ENCODE assay signal across 35 cellular contexts in the genomic region with DNA sequence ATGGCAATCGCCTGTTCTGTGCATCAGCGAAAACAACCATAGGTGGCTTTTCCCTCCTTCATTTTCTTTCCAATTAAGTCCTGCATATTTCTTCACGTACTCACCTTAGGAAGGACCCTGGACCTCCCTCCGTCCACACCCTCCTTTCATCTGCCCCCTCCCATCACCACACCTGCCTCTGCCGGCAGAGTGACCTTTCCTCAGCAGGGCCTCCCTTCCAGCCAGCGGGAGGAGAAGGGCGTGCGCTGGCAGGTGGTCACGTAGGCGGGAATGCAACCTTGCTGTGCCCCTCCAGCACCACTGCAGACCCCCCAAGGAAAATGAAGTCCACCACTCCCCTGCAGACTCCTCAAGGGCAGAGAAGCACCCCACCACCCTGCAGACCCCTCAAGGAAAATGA.
"Had no signal": no experiment of that assay in that cellular context is flagged by ENCODE, and none has a peak within 500 bp of the region (broad histone marks: within the 10 kb centered on the region; RNA-seq: fewer than 3 reads in every experiment).

No MANE protein-coding gene starts in this region.

- H3K27ac ChIP-seq: ascending aorta, cardiac muscle cell, Peyer's patch, VCaP had no signal

- H3K9me3 ChIP-seq: ascending aorta, MG63, Peyer's patch had no signal

- H3K4me1 ChIP-seq: ascending aorta, Peyer's patch had no signal

- H3K4me1 Mint-ChIP-seq: activated B cell treated with CpG ODN at 0.5 μM for 24 hours; activated naive CD8-positive, alpha-beta T cell treated with anti-CD3 and anti-CD28 coated beads for 36 hours; activated T-helper 17 cell treated with anti-CD3 and anti-CD28 coated beads, Interleukin-2, amount 50 U/mL, for 72 hours; central memory CD8-positive, alpha-beta T cell had no signal

- H3K4me3 ChIP-seq: ascending aorta, cardiac muscle cell, MG63, Peyer's patch had no signal

- H3K36me3 ChIP-seq: ascending aorta, cardiac muscle cell, MG63, Peyer's patch had no signal

- H3K27ac Mint-ChIP-seq: activated B cell treated with CpG ODN at 0.5 μM for 24 hours; activated CD4-positive, alpha-beta memory T cell treated with anti-CD3 and anti-CD28 coated beads for 36 hours; activated naive CD8-positive, alpha-beta T cell treated with anti-CD3 and anti-CD28 coated beads for 36 hours; activated T-cell treated with anti-CD3 and anti-CD28 coated beads, Interleukin-2, amount 50 U/mL, for 72 hours; activated T-helper 17 cell treated with anti-CD3 and anti-CD28 coated beads, Interleukin-2, amount 50 U/mL, for 72 hours had no signal

- H3K9me3 Mint-ChIP-seq: activated B cell treated with CpG ODN at 0.5 μM for 24 hours; activated CD4-positive, alpha-beta memory T cell treated with anti-CD3 and anti-CD28 coated beads for 36 hours; activated naive CD8-positive, alpha-beta T cell treated with anti-CD3 and anti-CD28 coated beads for 36 hours; activated T-cell treated with anti-CD3 and anti-CD28 coated beads, Interleukin-2, amount 50 U/mL, for 72 hours; activated T-helper 17 cell treated with anti-CD3 and anti-CD28 coated beads, Interleukin-2, amount 50 U/mL, for 72 hours; central memory CD8-positive, alpha-beta T cell had no signal

- H3K4me3 Mint-ChIP-seq: activated B cell treated with CpG ODN at 0.5 μM for 24 hours; activated CD4-positive, alpha-beta memory T cell treated with anti-CD3 and anti-CD28 coated beads for 36 hours; activated naive CD8-positive, alpha-beta T cell treated with anti-CD3 and anti-CD28 coated beads for 36 hours; activated T-cell treated with anti-CD3 and anti-CD28 coated beads, Interleukin-2, amount 50 U/mL, for 72 hours; activated T-helper 17 cell treated with anti-CD3 and anti-CD28 coated beads, Interleukin-2, amount 50 U/mL, for 72 hours; central memory CD8-positive, alpha-beta T cell had no signal

- DNase-seq: activated B cell treated with CpG ODN at 0.5 μM for 24 hours; activated CD4-positive, alpha-beta memory T cell treated with anti-CD3 and anti-CD28 coated beads for 36 hours; activated CD4-positive, alpha-beta T cell treated with anti-CD3 and anti-CD28 coated beads for 4 hours; activated CD4-positive, alpha-beta T cell treated with anti-CD3 and anti-CD28 coated beads, Interleukin-2, amount 50 U/mL, for 1 hour; activated CD4-positive, CD25-positive, alpha-beta regulatory T cell treated with anti-CD3 and anti-CD28 coated beads, Interleukin-2, amount 50 U/mL, for 72 hours; activated CD8-positive, alpha-beta memory T cell treated with anti-CD3 and anti-CD28 coated beads, Interleukin-2, amount 50 U/mL, for 4 hours; activated effector memory CD4-positive, alpha-beta T cell treated with anti-CD3 and anti-CD28 coated beads, Interleukin-2, amount 50 U/mL, for 16 hours; activated naive CD4-positive, alpha-beta T cell; activated naive CD4-positive, alpha-beta T cell treated with anti-CD3 and anti-CD28 coated beads, Interleukin-2, amount 50 U/mL, for 16 hours; activated naive CD8-positive, alpha-beta T cell treated with anti-CD3 and anti-CD28 coated beads for 36 hours; activated T-cell treated with anti-CD3 and anti-CD28 coated beads, Interleukin-2, amount 50 U/mL, for 72 hours; amniotic stem cell; Kasumi-1; KG1; MG63; NCI-H1048; NCI-H1105 treated with DMSO at 0.1 percent for 48 hours; NCI-H1436; NCI-H187; NCI-H2029 treated with DMSO at 0.1 percent for 48 hours; NCI-H2107; NCI-H2171; NCI-H510A; NCI-H526; Peyer's patch; RPMI8226; SW 1271; T-helper 1 cell; T-helper 2 cell; T-helper 9 cell had no signal

- H3K27me3 ChIP-seq: ascending aorta, Peyer's patch had no signal

- H3K36me3 Mint-ChIP-seq: activated CD4-positive, alpha-beta memory T cell treated with anti-CD3 and anti-CD28 coated beads for 36 hours; activated naive CD8-positive, alpha-beta T cell treated with anti-CD3 and anti-CD28 coated beads for 36 hours had no signal
